In the genomic region with DNA sequence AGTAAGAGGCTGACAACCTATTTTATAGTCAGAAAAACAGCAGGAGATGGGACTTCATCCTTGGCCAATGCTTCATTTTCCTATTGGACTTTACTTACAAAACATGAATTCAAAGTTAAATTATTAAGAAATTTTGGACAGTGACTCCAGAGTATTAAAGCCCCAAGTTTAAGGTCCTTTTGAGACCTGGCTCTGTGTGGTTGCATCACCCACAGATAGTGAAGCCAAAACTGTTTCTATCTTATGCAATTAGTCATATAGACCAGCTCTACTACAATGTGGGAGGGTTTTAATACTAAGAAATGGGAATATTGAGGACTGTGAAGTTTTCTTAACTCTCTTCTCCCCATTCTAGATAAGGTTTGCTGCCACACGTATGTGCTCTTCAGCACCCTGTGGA, we compare ENCODE assay signal across 39 cellular contexts.
"Had no signal": no experiment of that assay in that cellular context is flagged by ENCODE, and none has a peak within 500 bp of the region (broad histone marks: within the 10 kb centered on the region; RNA-seq: fewer than 3 reads in every experiment).

No MANE protein-coding gene starts in this region.

- H3K36me3 Mint-ChIP-seq: activated CD4-positive, alpha-beta memory T cell treated with anti-CD3 and anti-CD28 coated beads for 36 hours; activated naive CD4-positive, alpha-beta T cell treated with anti-CD3 and anti-CD28 coated beads, Interleukin-2, amount 50 U/mL, for 72 hours; activated naive CD8-positive, alpha-beta T cell treated with anti-CD3 and anti-CD28 coated beads for 36 hours; brain; WTC11 had no signal

- H3K27me3 Mint-ChIP-seq: activated CD4-positive, alpha-beta memory T cell treated with anti-CD3 and anti-CD28 coated beads for 36 hours; activated CD4-positive, alpha-beta T cell treated with anti-CD3 and anti-CD28 coated beads for 36 hours; activated CD8-positive, alpha-beta T cell treated with anti-CD3 and anti-CD28 coated beads for 36 hours; activated naive CD8-positive, alpha-beta T cell treated with anti-CD3 and anti-CD28 coated beads for 36 hours; activated T-helper 17 cell treated with anti-CD3 and anti-CD28 coated beads, Interleukin-2, amount 50 U/mL, for 72 hours; brain; central memory CD8-positive, alpha-beta T cell had no signal

- H3K27ac ChIP-seq: adrenal gland, cardiac muscle cell, WERI-Rb-1 had no signal

- H3K36me3 ChIP-seq: adrenal gland, cardiac muscle cell, WERI-Rb-1 had no signal

- H3K4me1 Mint-ChIP-seq: activated CD4-positive, alpha-beta T cell treated with anti-CD3 and anti-CD28 coated beads for 36 hours; activated naive CD8-positive, alpha-beta T cell treated with anti-CD3 and anti-CD28 coated beads for 36 hours; activated T-helper 17 cell treated with anti-CD3 and anti-CD28 coated beads, Interleukin-2, amount 50 U/mL, for 72 hours; brain; central memory CD8-positive, alpha-beta T cell had no signal

- H3K9me3 Mint-ChIP-seq: activated CD4-positive, alpha-beta memory T cell treated with anti-CD3 and anti-CD28 coated beads for 36 hours; activated naive CD4-positive, alpha-beta T cell treated with anti-CD3 and anti-CD28 coated beads for 36 hours; activated naive CD4-positive, alpha-beta T cell treated with anti-CD3 and anti-CD28 coated beads, Interleukin-2, amount 50 U/mL, for 72 hours; activated naive CD8-positive, alpha-beta T cell treated with anti-CD3 and anti-CD28 coated beads for 36 hours; activated T-cell treated with anti-CD3 and anti-CD28 coated beads, Interleukin-2, amount 50 U/mL, for 4 hours; activated T-cell treated with anti-CD3 and anti-CD28 coated beads, Interleukin-2, amount 50 U/mL, for 72 hours; activated T-helper 1 cell treated with anti-CD3 and anti-CD28 coated beads, Interleukin-12 subunit alpha, Interleukin-12 subunit beta, Interleukin-2, Interleukin-4 antibody, amounts not matched to agents 30 ng/mL and 10 ng/mL and 1 ng/mL, durations not matched to agents 14 hours and 24 hours and 36 hours; activated T-helper 17 cell treated with anti-CD3 and anti-CD28 coated beads, Interleukin-2, amount 50 U/mL, for 72 hours; brain; T-helper 1 cell treated with Interleukin-12 subunit alpha and Interleukin-12 subunit beta and Interleukin-4 antibody, amounts not matched to agents 30 μg/mL and 1 μg/mL, for 36 hours; T-helper 2 cell treated with Interferon-gamma antibody and Interleukin-4, amounts not matched to agents 5 μg/mL and 100 μg/mL, for 36 hours; WTC11 had no signal

- H3K4me1 ChIP-seq: adrenal gland had no signal

- DNase-seq: activated CD4-positive, alpha-beta memory T cell treated with anti-CD3 and anti-CD28 coated beads for 36 hours; activated CD4-positive, alpha-beta T cell treated with anti-CD3 and anti-CD28 coated beads for 1 hour; activated CD4-positive, alpha-beta T cell treated with anti-CD3 and anti-CD28 coated beads for 36 hours; activated CD4-positive, alpha-beta T cell treated with anti-CD3 and anti-CD28 coated beads for 48 hours; activated CD4-positive, alpha-beta T cell treated with anti-CD3 and anti-CD28 coated beads, Interleukin-2, amount 50 U/mL, for 1 hour; activated CD4-positive, alpha-beta T cell treated with anti-CD3 and anti-CD28 coated beads, Interleukin-2, amount 50 U/mL, for 4 hours; activated CD4-positive, CD25-positive, alpha-beta regulatory T cell; activated CD8-positive, alpha-beta memory T cell treated with anti-CD3 and anti-CD28 coated beads, Interleukin-2, amount 50 U/mL, for 4 hours; activated CD8-positive, alpha-beta T cell treated with anti-CD3 and anti-CD28 coated beads for 36 hours; activated effector memory CD4-positive, alpha-beta T cell treated with anti-CD3 and anti-CD28 coated beads, Interleukin-2, amount 50 U/mL, for 16 hours; activated gamma-delta T cell treated with Interleukin-2 at 50 U/mL for 16 hours; activated naive CD4-positive, alpha-beta T cell; activated naive CD4-positive, alpha-beta T cell treated with anti-CD3 and anti-CD28 coated beads for 36 hours; activated naive CD4-positive, alpha-beta T cell treated with anti-CD3 and anti-CD28 coated beads, Interleukin-2, amount 50 U/mL, for 16 hours; activated naive CD8-positive, alpha-beta T cell treated with anti-CD3 and anti-CD28 coated beads for 36 hours; activated T-cell treated with anti-CD3 and anti-CD28 coated beads for 4 hours; activated T-cell treated with anti-CD3 and anti-CD28 coated beads, Interleukin-2, amount 50 U/mL, for 1 hour; activated T-cell treated with anti-CD3 and anti-CD28 coated beads, Interleukin-2, amount 50 U/mL, for 4 hours; activated T-cell treated with anti-CD3 and anti-CD28 coated beads, Interleukin-2, amount 50 U/mL, for 72 hours; adrenal gland; amniotic stem cell; aorta; caudate nucleus; cerebellar nuclear complex; T-helper 1 cell; T-helper 2 cell; T-helper 9 cell; WERI-Rb-1 had no signal

- H3K4me3 ChIP-seq: adrenal gland, cardiac muscle cell had no signal

- H3K4me3 Mint-ChIP-seq: activated CD4-positive, alpha-beta memory T cell treated with anti-CD3 and anti-CD28 coated beads for 36 hours; activated CD4-positive, alpha-beta T cell treated with anti-CD3 and anti-CD28 coated beads for 36 hours; activated CD8-positive, alpha-beta T cell treated with anti-CD3 and anti-CD28 coated beads for 36 hours; activated naive CD4-positive, alpha-beta T cell treated with anti-CD3 and anti-CD28 coated beads for 36 hours; activated naive CD8-positive, alpha-beta T cell treated with anti-CD3 and anti-CD28 coated beads for 36 hours; activated T-cell treated with anti-CD3 and anti-CD28 coated beads, Interleukin-2, amount 50 U/mL, for 4 hours; activated T-cell treated with anti-CD3 and anti-CD28 coated beads, Interleukin-2, amount 50 U/mL, for 72 hours; activated T-helper 1 cell treated with anti-CD3 and anti-CD28 coated beads, Interleukin-12 subunit alpha, Interleukin-12 subunit beta, Interleukin-2, Interleukin-4 antibody, amounts not matched to agents 30 ng/mL and 10 ng/mL and 1 ng/mL, durations not matched to agents 14 hours and 24 hours and 36 hours; activated T-helper 17 cell treated with anti-CD3 and anti-CD28 coated beads, Interleukin-2, amount 50 U/mL, for 72 hours; brain; central memory CD8-positive, alpha-beta T cell; T-helper 1 cell treated with Interleukin-12 subunit alpha and Interleukin-12 subunit beta and Interleukin-4 antibody, amounts not matched to agents 30 μg/mL and 1 μg/mL, for 36 hours; T-helper 2 cell treated with Interferon-gamma antibody and Interleukin-4, amounts not matched to agents 5 μg/mL and 100 μg/mL, for 36 hours; WTC11 had no signal

- H3K27ac Mint-ChIP-seq: activated CD4-positive, alpha-beta memory T cell treated with anti-CD3 and anti-CD28 coated beads for 36 hours; activated CD4-positive, alpha-beta T cell treated with anti-CD3 and anti-CD28 coated beads for 36 hours; activated CD8-positive, alpha-beta T cell treated with anti-CD3 and anti-CD28 coated beads for 36 hours; activated naive CD4-positive, alpha-beta T cell treated with anti-CD3 and anti-CD28 coated beads for 36 hours; activated naive CD4-positive, alpha-beta T cell treated with anti-CD3 and anti-CD28 coated beads, Interleukin-2, amount 50 U/mL, for 72 hours; activated naive CD8-positive, alpha-beta T cell treated with anti-CD3 and anti-CD28 coated beads for 36 hours; activated T-cell treated with anti-CD3 and anti-CD28 coated beads, Interleukin-2, amount 50 U/mL, for 72 hours; activated T-helper 1 cell treated with anti-CD3 and anti-CD28 coated beads, Interleukin-12 subunit alpha, Interleukin-12 subunit beta, Interleukin-2, Interleukin-4 antibody, amounts not matched to agents 30 ng/mL and 10 ng/mL and 1 ng/mL, durations not matched to agents 14 hours and 24 hours and 36 hours; activated T-helper 17 cell treated with anti-CD3 and anti-CD28 coated beads, Interleukin-2, amount 50 U/mL, for 72 hours; brain; T-helper 1 cell treated with Interleukin-12 subunit alpha and Interleukin-12 subunit beta and Interleukin-4 antibody, amounts not matched to agents 30 μg/mL and 1 μg/mL, for 36 hours; T-helper 2 cell treated with Interferon-gamma antibody and Interleukin-4, amounts not matched to agents 5 μg/mL and 100 μg/mL, for 36 hours; WTC11 had no signal

- H3K9me3 ChIP-seq: adrenal gland had no signal

- ATAC-seq: activated CD4-positive, alpha-beta T cell treated with anti-CD3 and anti-CD28 coated beads for 36 hours; activated CD4-positive, CD25-positive, alpha-beta regulatory T cell treated with anti-CD3 and anti-CD28 coated beads, Interleukin-2, amount 50 U/mL, for 24 hours; activated CD8-positive, alpha-beta T cell treated with anti-CD3 and anti-CD28 coated beads for 36 hours; activated naive CD4-positive, alpha-beta T cell treated with anti-CD3 and anti-CD28 coated beads, Interleukin-2, amount 50 U/mL, for 72 hours; activated T-cell treated with anti-CD3 and anti-CD28 coated beads, Interleukin-2, amount 50 U/mL, for 4 hours; activated T-cell treated with anti-CD3 and anti-CD28 coated beads, Interleukin-2, amount 50 U/mL, for 72 hours; activated T-helper 17 cell treated with anti-CD3 and anti-CD28 coated beads, Interleukin-2, amount 50 U/mL, for 72 hours; WTC11 had no signal

- FAIRE-seq: bronchial epithelial cell had no signal

- H3K27me3 ChIP-seq: cardiac muscle cell had no signal
